24 cellular contexts compared by ENCODE assay signal in the genomic region with DNA sequence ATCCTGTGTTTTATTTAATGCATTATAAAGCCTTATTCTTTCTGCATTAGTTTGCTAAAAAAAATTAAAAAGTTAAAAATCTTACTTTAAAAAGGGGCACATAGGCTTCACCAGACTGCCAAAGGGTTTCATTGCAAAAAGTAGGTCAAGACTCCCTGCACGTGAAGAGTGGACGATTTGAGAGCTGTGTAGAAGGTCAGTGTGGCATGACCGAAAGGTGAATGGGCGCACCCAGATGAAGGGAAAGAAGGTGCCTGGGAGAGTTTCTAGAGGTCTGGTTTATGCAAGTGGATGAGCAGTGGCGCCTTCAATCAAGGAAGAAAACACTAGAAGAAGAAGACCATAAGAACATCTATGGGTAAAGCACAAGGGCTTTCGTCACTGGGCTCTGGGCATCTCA.
"Had no signal": no experiment of that assay in that cellular context is flagged by ENCODE, and none has a peak within 500 bp of the region (broad histone marks: within the 10 kb centered on the region; RNA-seq: fewer than 3 reads in every experiment).

No MANE protein-coding gene starts in this region.

- H3K36me3 ChIP-seq: esophagus muscularis mucosa, left ventricle myocardium inferior, lower lobe of right lung, pancreas, right lobe of liver, stomach, transverse colon, upper lobe of right lung, vagina had no signal

- H3K27me3 ChIP-seq: esophagus muscularis mucosa, pancreas, right lobe of liver, upper lobe of right lung, vagina had no signal

- H3K4me3 Mint-ChIP-seq: immature natural killer cell; natural killer cell; stimulated activated effector memory CD8-positive, alpha-beta T cell treated with anti-CD3 and anti-CD28 coated beads, Interleukin-12 subunit alpha, Interleukin-12 subunit beta, amount 100 ng/mL, for 72 hours had no signal

- H3K27ac Mint-ChIP-seq: immature natural killer cell; natural killer cell; stimulated activated effector memory CD8-positive, alpha-beta T cell treated with anti-CD3 and anti-CD28 coated beads, Interleukin-12 subunit alpha, Interleukin-12 subunit beta, amount 100 ng/mL, for 72 hours had no signal

- H3K4me3 ChIP-seq: coronary artery, esophagus muscularis mucosa, left ventricle myocardium inferior, lower lobe of right lung, pancreas, right lobe of liver, stomach, transverse colon, upper lobe of right lung, vagina had no signal

- H3K36me3 Mint-ChIP-seq: immature natural killer cell; natural killer cell; stimulated activated effector memory CD8-positive, alpha-beta T cell treated with anti-CD3 and anti-CD28 coated beads, Interleukin-12 subunit alpha, Interleukin-12 subunit beta, amount 100 ng/mL, for 72 hours had no signal

- DNase-seq: dermis blood vessel endothelial cell; effector memory CD4-positive, alpha-beta T cell; foreskin melanocyte; hypothalamus; immature natural killer cell; islet precursor cell; kidney glomerular epithelial cell; left colon; left ventricle myocardium inferior; lower lobe of right lung; natural killer cell; occipital lobe; pancreas; stimulated activated CD4-positive, alpha-beta T cell treated with anti-CD3 and anti-CD28 coated beads, Interleukin-2, amount 100 ng/mL, for 24 hours; stimulated activated CD4-positive, alpha-beta T cell treated with anti-CD3 and anti-CD28 coated beads, Interleukin-4, amount 100 ng/mL, for 24 hours; stimulated activated naive CD4-positive, alpha-beta T cell treated with Interleukin-2 at 50 U/mL for 16 hours; stomach; transverse colon; upper lobe of right lung had no signal

- H3K27ac ChIP-seq: esophagus muscularis mucosa, left ventricle myocardium inferior, lower lobe of right lung, pancreas, right lobe of liver, stomach, transverse colon, upper lobe of right lung, vagina had no signal

- H3K9me3 Mint-ChIP-seq: immature natural killer cell; natural killer cell; stimulated activated effector memory CD8-positive, alpha-beta T cell treated with anti-CD3 and anti-CD28 coated beads, Interleukin-12 subunit alpha, Interleukin-12 subunit beta, amount 100 ng/mL, for 72 hours had no signal

- H3K4me1 Mint-ChIP-seq: immature natural killer cell, natural killer cell had no signal

- H3K9me3 ChIP-seq: esophagus muscularis mucosa, left ventricle myocardium inferior, lower lobe of right lung, pancreas, right lobe of liver, stomach, transverse colon, upper lobe of right lung, vagina had no signal

- ATAC-seq: left colon; natural killer cell; stimulated activated effector memory CD8-positive, alpha-beta T cell treated with anti-CD3 and anti-CD28 coated beads, Interleukin-12 subunit alpha, Interleukin-12 subunit beta, amount 100 ng/mL, for 72 hours; upper lobe of right lung had no signal

- H3K4me1 ChIP-seq: lower lobe of right lung, pancreas, transverse colon, upper lobe of right lung had no signal
